Comparison of ENCODE assay signal across 8 cellular contexts in the genomic region with DNA sequence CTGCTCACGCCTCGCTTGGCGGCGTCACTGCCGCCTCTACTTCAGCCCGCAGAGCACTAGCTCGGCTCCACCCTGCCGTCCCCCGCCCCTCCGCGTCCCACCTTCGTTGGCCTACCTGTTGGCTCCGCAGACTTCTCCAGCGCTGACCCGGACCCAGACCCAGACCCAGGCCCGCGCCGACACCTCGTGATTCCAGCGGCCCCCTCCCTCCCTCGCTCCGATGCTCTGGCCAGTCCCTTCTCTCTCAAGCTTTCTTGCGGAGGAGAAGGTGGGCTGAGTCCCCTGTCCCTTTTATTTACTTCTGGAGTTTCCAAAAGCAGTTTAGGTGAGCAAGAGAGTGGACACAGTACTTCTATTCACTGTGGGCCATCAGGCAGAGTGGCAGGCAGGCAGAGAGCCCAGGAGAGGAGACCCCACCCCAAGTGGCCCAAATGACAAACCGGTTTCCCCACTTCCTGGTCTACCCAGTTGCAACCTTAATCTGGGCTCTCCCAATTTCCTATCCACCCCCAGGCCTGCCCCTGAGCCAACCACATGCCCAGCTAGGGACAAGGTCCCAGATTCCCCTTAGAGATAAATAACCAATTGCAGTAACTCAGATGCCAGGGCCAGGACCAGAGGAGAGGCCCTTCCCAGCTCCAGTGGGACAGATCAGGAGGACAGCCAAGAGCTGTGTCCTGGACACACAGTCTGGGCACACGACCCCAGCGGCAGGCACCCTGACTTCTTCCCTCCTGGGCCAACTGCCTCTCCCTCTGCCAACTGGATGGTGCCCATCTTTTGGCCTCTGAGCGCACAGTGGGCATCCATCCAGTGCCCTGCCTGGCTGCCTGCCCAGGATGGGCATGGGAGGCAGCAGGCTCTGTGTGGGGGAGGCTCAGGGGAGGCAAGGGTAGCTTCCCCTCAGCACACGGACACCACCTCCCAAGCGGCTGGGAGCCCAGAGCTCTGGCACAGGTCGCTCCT. TPM values are rescaled to one million over a fixed set of nuclear protein-coding genes. Genes with fewer than 3 reads are reported as not detected.
DNase-seq lines count a peak whose midpoint lies in the region; ATAC-seq and TF ChIP-seq lines count a peak whose summit lies in the region.

No MANE protein-coding gene starts in this region.

- H3K27ac ChIP-seq in subcutaneous abdominal adipose tissue (ENCODE audit: low read depth, low read length) = no peak overlapping the region

- peaks cover 0 to 63% (median 35%) of the 10 kb centered on the region in 5 donors for H3K27me3 ChIP-seq in subcutaneous abdominal adipose tissue (ENCODE audit: control insufficient read depth in 5 of 5, insufficient read depth in 4 of 5, low read length in 5 of 5)

- no peaks in the 10 kb centered on the region for H3K36me3 ChIP-seq in subcutaneous abdominal adipose tissue (ENCODE audit: control insufficient read depth in 5 of 5, insufficient read depth in 5 of 5, low read length in 5 of 5)

- H3K9me3 ChIP-seq in subcutaneous abdominal adipose tissue (ENCODE audit: control insufficient read depth in 5 of 5, low read length in 5 of 5) = peaks cover 0 to 7% (median 6%) of the 10 kb centered on the region in 5 donors

- H3K4me1 Mint-ChIP-seq in activated naive CD8-positive, alpha-beta T cell (ENCODE audit: low read depth) = peaks cover 10% of the 10 kb centered on the region
- peaks cover 0 to 16% of the 10 kb centered on the region in 2 donors for H3K4me1 Mint-ChIP-seq in immature natural killer cell

- peak overlapping the region in 1 of 5 donors; percentile 59 for H3K9ac ChIP-seq in subcutaneous abdominal adipose tissue (ENCODE audit: low read length in 5 of 5)

- no peak for ATAC-seq in HG02571 (IDR thresholded peaks at IDR 0.05; ENCODE audit: unreplicated experiment)

- TF ChIP-seq CTCF in GM10266 (IDR thresholded peaks at IDR 0.05; ENCODE audit: control insufficient read depth, insufficient read depth, low read depth, missing control alignments) = no peak

- no peak overlapping the region for H3K27ac Mint-ChIP-seq in activated naive CD8-positive, alpha-beta T cell
- no peak overlapping the region for H3K27ac Mint-ChIP-seq in immature natural killer cell

- H3K36me3 Mint-ChIP-seq in activated naive CD8-positive, alpha-beta T cell = peaks cover 3% of the 10 kb centered on the region
- no peaks in the 10 kb centered on the region for H3K36me3 Mint-ChIP-seq in immature natural killer cell

- H3K4me1 ChIP-seq in subcutaneous abdominal adipose tissue (ENCODE audit: control insufficient read depth in 5 of 5, insufficient read depth in 5 of 5, low read length in 5 of 5) = peaks cover 0 to 34% (median 25%) of the 10 kb centered on the region in 5 donors

- peaks cover 27% of the 10 kb centered on the region for H3K27me3 Mint-ChIP-seq in activated naive CD8-positive, alpha-beta T cell
- H3K27me3 Mint-ChIP-seq in immature natural killer cell (ENCODE audit: low read depth in 3 of 3) = peaks cover 20 to 26% (median 22%) of the 10 kb centered on the region in 3 donors

- H3K4me3 Mint-ChIP-seq in activated naive CD8-positive, alpha-beta T cell = peak overlapping the region; percentile 63
- H3K4me3 Mint-ChIP-seq in immature natural killer cell = peak overlapping the region; percentile 53 to 83 (median 67)

- H3K4me3 ChIP-seq in subcutaneous abdominal adipose tissue (ENCODE audit: low read depth in 1 of 5, low read length in 5 of 5) = peak overlapping the region; percentile 54 to 67 (median 65)

- no peaks in the 10 kb centered on the region for H3K9me3 Mint-ChIP-seq in activated naive CD8-positive, alpha-beta T cell (ENCODE audit: low read depth)
- no peaks in the 10 kb centered on the region for H3K9me3 Mint-ChIP-seq in immature natural killer cell

- DNase-seq in DMS53 (lab: John Stamatoyannopoulos, UW) (peak; percentile 34), DMS53 treated with DMSO at 0.1 percent for 48 hours (lab: John Stamatoyannopoulos, UW; ENCODE audit: unreplicated experiment) (no peak), immature natural killer cell (no peak), GM10266 (ENCODE audit: extremely low spot score) (no peak), AG08395 (ENCODE audit: low spot score) (no peak)

RNA-seq across cellular contexts. Expression of a gene that starts 1.2 kb away (rescaled TPM):
- not detected for polyA plus RNA-seq in immature natural killer cell
